ENCODE assay signal across 1 cellular context in genomic region chr20:8583209-8584106, GRCh38.
TF ChIP-seq lines count a peak whose summit lies in the region.

No MANE protein-coding gene starts in this region.

TF ChIP-seq in WTC11, 78 proteins besides CTCF, POLR2A, EP300 and RAD21 (continued from another document):
- TF ChIP-seq, protein P1, sequence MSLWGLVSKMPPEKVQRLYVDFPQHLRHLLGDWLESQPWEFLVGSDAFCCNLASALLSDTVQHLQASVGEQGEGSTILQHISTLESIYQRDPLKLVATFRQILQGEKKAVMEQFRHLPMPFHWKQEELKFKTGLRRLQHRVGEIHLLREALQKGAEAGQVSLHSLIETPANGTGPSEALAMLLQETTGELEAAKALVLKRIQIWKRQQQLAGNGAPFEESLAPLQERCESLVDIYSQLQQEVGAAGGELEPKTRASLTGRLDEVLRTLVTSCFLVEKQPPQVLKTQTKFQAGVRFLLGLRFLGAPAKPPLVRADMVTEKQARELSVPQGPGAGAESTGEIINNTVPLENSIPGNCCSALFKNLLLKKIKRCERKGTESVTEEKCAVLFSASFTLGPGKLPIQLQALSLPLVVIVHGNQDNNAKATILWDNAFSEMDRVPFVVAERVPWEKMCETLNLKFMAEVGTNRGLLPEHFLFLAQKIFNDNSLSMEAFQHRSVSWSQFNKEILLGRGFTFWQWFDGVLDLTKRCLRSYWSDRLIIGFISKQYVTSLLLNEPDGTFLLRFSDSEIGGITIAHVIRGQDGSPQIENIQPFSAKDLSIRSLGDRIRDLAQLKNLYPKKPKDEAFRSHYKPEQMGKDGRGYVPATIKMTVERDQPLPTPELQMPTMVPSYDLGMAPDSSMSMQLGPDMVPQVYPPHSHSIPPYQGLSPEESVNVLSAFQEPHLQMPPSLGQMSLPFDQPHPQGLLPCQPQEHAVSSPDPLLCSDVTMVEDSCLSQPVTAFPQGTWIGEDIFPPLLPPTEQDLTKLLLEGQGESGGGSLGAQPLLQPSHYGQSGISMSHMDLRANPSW (CRISPR knock-in tag; conservative IDR thresholded peaks at IDR 0.05; ENCODE audit: low read depth): no peak
